In genomic region chr11:69293819-69294505, GRCh38 we compare ENCODE assay signal across 8 cellular contexts. TPM values are rescaled to one million over a fixed set of nuclear protein-coding genes. Genes with fewer than 3 reads are reported as not detected.
DNase-seq lines count a peak whose midpoint lies in the region; ATAC-seq and FAIRE-seq lines count a peak whose summit lies in the region.

MYEOV (plus strand) TSS chr11:69294155; CDS start chr11:69295355, 1,200 bp downstream.

- no peaks in the 10 kb centered on the region for H3K9me3 Mint-ChIP-seq in activated T-cell treated with anti-CD3 and anti-CD28 coated beads, Interleukin-2, amount 50 U/mL, for 24 hours

- peaks cover 48% of the 10 kb centered on the region for H3K4me1 Mint-ChIP-seq in activated T-cell treated with anti-CD3 and anti-CD28 coated beads, Interleukin-2, amount 50 U/mL, for 24 hours (ENCODE audit: low read depth)

- H3K36me3 Mint-ChIP-seq in activated T-cell treated with anti-CD3 and anti-CD28 coated beads, Interleukin-2, amount 50 U/mL, for 24 hours (ENCODE audit: low read depth), result no peaks in the 10 kb centered on the region

- ATAC-seq in left lobe of liver, result peak; percentile 81

- DNase-seq in EL, result peak; percentile 38
- DNase-seq in LoVo (ENCODE audit: low spot score), result peak; percentile 92
- DNase-seq in activated T-cell treated with anti-CD3 and anti-CD28 coated beads, Interleukin-2, amount 50 U/mL, for 24 hours, result peak; percentile 62
- peak; percentile 68 for DNase-seq in left lobe of liver (ENCODE audit: low spot score)
- no peak for DNase-seq in activated CD4-positive, CD25-positive, alpha-beta regulatory T cell (lab: John Stamatoyannopoulos, UW)
- DNase-seq in DMS79 treated with DMSO at 0.1 percent for 48 hours (lab: John Stamatoyannopoulos, UW), result no peak
- no peak for DNase-seq in activated CD4-positive, CD25-positive, alpha-beta regulatory T cell treated with anti-CD3 and anti-CD28 coated beads, Interleukin-2, amount 50 U/mL, for 72 hours
- DNase-seq in frontal cortex (ENCODE audit: low spot score in 2 of 2), result no peak

- no peaks in the 10 kb centered on the region for H3K27me3 Mint-ChIP-seq in activated T-cell treated with anti-CD3 and anti-CD28 coated beads, Interleukin-2, amount 50 U/mL, for 24 hours

- H3K27ac Mint-ChIP-seq in activated T-cell treated with anti-CD3 and anti-CD28 coated beads, Interleukin-2, amount 50 U/mL, for 24 hours, result no peak within 1 kb of the TSS

- FAIRE-seq in frontal cortex (lab: Jason Lieb, UNC), result no peak

- no peak within 1 kb of the TSS for H3K4me3 Mint-ChIP-seq in activated T-cell treated with anti-CD3 and anti-CD28 coated beads, Interleukin-2, amount 50 U/mL, for 24 hours

RNA-seq across cellular contexts. Expression of gene MYEOV, which starts in this region (rescaled TPM):
- 0.78 TPM for total RNA-seq in left lobe of liver
- not detected for total RNA-seq in frontal cortex

Comparison
In these comparisons a context has a peak if more than half of its experiments do, and no peak if none do; other contexts are left out.
1. Peak in DNase-seq and ATAC-seq in left lobe of liver; RNA of the gene not detected or under 1 TPM.
2. DNase-seq: peak in EL (single experiment), LoVo (single experiment) and activated T-cell treated with anti-CD3 and anti-CD28 coated beads, Interleukin-2, amount 50 U/mL, for 24 hours (single experiment); none in activated CD4-positive, CD25-positive, alpha-beta regulatory T cell (0 of 4), DMS79 treated with DMSO at 0.1 percent for 48 hours (single experiment), activated CD4-positive, CD25-positive, alpha-beta regulatory T cell treated with anti-CD3 and anti-CD28 coated beads, Interleukin-2, amount 50 U/mL, for 72 hours (single experiment) and frontal cortex (0 of 2).